Comparison of ENCODE assay signal across 3 cellular contexts in genomic region chr12:7906303-7906702, GRCh38. TPM values are rescaled to one million over a fixed set of nuclear protein-coding genes. Genes with fewer than 3 reads are reported as not detected.
"Had no signal": no experiment of that assay in that cellular context is flagged by ENCODE, and none has a peak within 500 bp of the region (broad histone marks: within the 10 kb centered on the region; RNA-seq: fewer than 3 reads in every experiment).

No MANE protein-coding gene starts in this region.

RNA-seq across cellular contexts. Expression of gene SLC2A14, which starts 33.6 kb away (rescaled TPM):
- total RNA-seq: kidney, left ventricle myocardium superior, occipital lobe had no signal
